ENCODE assay signal across 8 cellular contexts in genomic region chr16:89246903-89247733, GRCh38. TPM values are rescaled to one million over a fixed set of nuclear protein-coding genes. Genes with fewer than 3 reads are reported as not detected.
A peak's percentile ranks its signal among the peaks of the same experiment; 100 is the strongest.
DNase-seq lines count a peak whose midpoint lies in the region; ATAC-seq and TF ChIP-seq lines count a peak whose summit lies in the region.

No MANE protein-coding gene starts in this region.

- H3K4me3 Mint-ChIP-seq in activated CD4-positive, alpha-beta T cell treated with anti-CD3 and anti-CD28 coated beads, Interleukin-2, amount 10 ng/mL, durations not matched to agents 24 days and 14 days: peak overlapping the region; percentile 76

- H3K36me3 Mint-ChIP-seq in activated CD4-positive, alpha-beta T cell treated with anti-CD3 and anti-CD28 coated beads, Interleukin-2, amount 10 ng/mL, durations not matched to agents 24 days and 14 days (ENCODE audit: low read depth): peaks cover 6% of the 10 kb centered on the region

- H3K9ac ChIP-seq in colonic mucosa (ENCODE audit: low read depth in 2 of 2, low read length in 2 of 2): peak overlapping the region in 1 of 2 donors; percentile 60

- no peak overlapping the region for H3K27ac ChIP-seq in colonic mucosa

- peaks cover 8% of the 10 kb centered on the region for H3K9me3 Mint-ChIP-seq in activated CD4-positive, alpha-beta T cell treated with anti-CD3 and anti-CD28 coated beads, Interleukin-2, amount 10 ng/mL, durations not matched to agents 24 days and 14 days

- intact Hi-C loops in activated CD4-positive, alpha-beta T cell treated with anti-CD3 and anti-CD28 coated beads, Interleukin-2, amount 10 ng/mL, durations not matched to agents 24 days and 14 days (cut with micrococcal nuclease): loop anchor here (1.0 to 10.0 kb wide), 5 partner anchors 54 to 618 kb away; partner anchors contain the start of genes CDH15, SPATA2L, VPS9D1 and ZNF276
- intact Hi-C loops in colonic mucosa (cut with DNase I): no loop called here

- peak; percentile 79 for ATAC-seq in HG02759 (IDR thresholded peaks at IDR 0.05; ENCODE audit: unreplicated experiment)
- ATAC-seq in GM18858 (IDR thresholded peaks at IDR 0.05; ENCODE audit: unreplicated experiment): no peak

- peaks cover 3% of the 10 kb centered on the region for H3K4me1 ChIP-seq in colonic mucosa

- peaks cover 6% of the 10 kb centered on the region for H3K4me1 Mint-ChIP-seq in activated CD4-positive, alpha-beta T cell treated with anti-CD3 and anti-CD28 coated beads, Interleukin-2, amount 10 ng/mL, durations not matched to agents 24 days and 14 days

- DNase-seq in NCI-H2196 (lab: John Stamatoyannopoulos, UW; ENCODE audit: unreplicated experiment): peak; percentile 71
- DNase-seq in activated CD4-positive, alpha-beta T cell treated with anti-CD3 and anti-CD28 coated beads, Interleukin-2, amount 10 ng/mL, durations not matched to agents 24 days and 14 days: peak; percentile 97
- peak; percentile 95 for DNase-seq in colonic mucosa
- DNase-seq in left kidney (ENCODE audit: low read depth, low spot score): peak; percentile 90
- peak; percentile 93 to 100 (median 97) for DNase-seq in stimulated activated CD4-positive, alpha-beta T cell treated with anti-CD3 and anti-CD28 coated beads, Interleukin-1b, Interleukin-23, amount 100 ng/mL, for 24 hours (ENCODE audit: low read depth in 4 of 4, low spot score in 1 of 4)

- H3K4me3 ChIP-seq in GM08714 (ENCODE audit: low read length): peak overlapping the region; percentile 66; the same call in 1 of the 2 replicates
- H3K4me3 ChIP-seq in colonic mucosa: peak overlapping the region; percentile 38

- H3K27me3 ChIP-seq in colonic mucosa: no peaks in the 10 kb centered on the region

- no peaks in the 10 kb centered on the region for H3K9me3 ChIP-seq in colonic mucosa

- TF ChIP-seq CTCF in colonic mucosa (IDR thresholded peaks at IDR 0.05): no peak

- no peaks in the 10 kb centered on the region for H3K36me3 ChIP-seq in colonic mucosa

- H3K27me3 Mint-ChIP-seq in activated CD4-positive, alpha-beta T cell treated with anti-CD3 and anti-CD28 coated beads, Interleukin-2, amount 10 ng/mL, durations not matched to agents 24 days and 14 days: peaks cover 4% of the 10 kb centered on the region

- H3K27ac Mint-ChIP-seq in activated CD4-positive, alpha-beta T cell treated with anti-CD3 and anti-CD28 coated beads, Interleukin-2, amount 10 ng/mL, durations not matched to agents 24 days and 14 days: no peak overlapping the region

RNA-seq across cellular contexts. Expression of gene ZNF778, which starts 29.6 kb away (rescaled TPM):
- 6.0 and 9.8 TPM in 2 replicates for total RNA-seq in activated CD4-positive, alpha-beta T cell treated with anti-CD3 and anti-CD28 coated beads, Interleukin-2, amount 10 ng/mL, durations not matched to agents 24 days and 14 days
- total RNA-seq in colonic mucosa: 1 to 10 TPM; 3.9 to 6.4 TPM

RNA-seq across cellular contexts. Expression of gene SLC22A31, which starts 46.8 kb away (rescaled TPM):
- total RNA-seq in activated CD4-positive, alpha-beta T cell treated with anti-CD3 and anti-CD28 coated beads, Interleukin-2, amount 10 ng/mL, durations not matched to agents 24 days and 14 days: 1.4 and 2.3 TPM in 2 replicates
- 1 to 10 TPM in 1 of 2 donors, not detected in 1; 1.3 TPM for total RNA-seq in colonic mucosa
